Comparison of ENCODE assay signal across 3 cellular contexts in the genomic region with DNA sequence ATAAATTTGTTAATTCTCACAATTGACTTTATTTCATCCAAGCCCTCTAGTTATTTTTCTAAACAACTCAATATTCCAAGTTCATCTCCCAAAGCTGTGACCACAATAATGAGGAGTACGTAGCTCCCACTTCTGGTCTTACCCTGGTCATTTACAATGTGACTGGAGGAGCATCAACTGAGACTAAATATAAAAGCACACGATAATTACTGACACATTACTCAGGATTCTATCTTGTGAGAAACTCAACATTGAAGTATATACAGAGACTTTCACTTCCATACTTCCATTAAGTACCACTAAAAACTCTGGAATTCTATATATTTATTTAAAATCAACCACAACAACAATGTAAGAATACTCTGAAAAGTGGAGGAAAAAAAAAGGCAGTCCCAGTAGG.
"Had no signal": no experiment of that assay in that cellular context is flagged by ENCODE, and none has a peak within 500 bp of the region (broad histone marks: within the 10 kb centered on the region; RNA-seq: fewer than 3 reads in every experiment).

No MANE protein-coding gene starts in this region.

- ATAC-seq: GM12878 had no signal

- DNase-seq: GDM1, GF-D8 had no signal

- H3K4me3 ChIP-seq: GM12878 had no signal
